1 cellular context compared by ENCODE assay signal in genomic region chr7:44408596-44408995, GRCh38.
TF ChIP-seq lines count a peak whose summit lies in the region.

No MANE protein-coding gene starts in this region.

TF ChIP-seq in H1, 55 proteins besides CTCF, POLR2A, EP300 and RAD21 (continued from another document):
- TF ChIP-seq ATF2 (IDR thresholded peaks at IDR 0.05; ENCODE audit: low read length), result no peak
- TF ChIP-seq MAX (IDR thresholded peaks at IDR 0.05), result no peak
- no peak for TF ChIP-seq POLR2AphosphoS5 (IDR thresholded peaks at IDR 0.05; ENCODE audit: low read depth, low read length)
- TF ChIP-seq RXRA (IDR thresholded peaks at IDR 0.05; ENCODE audit: insufficient read depth, low read depth, low read length), result no peak
- no peak for TF ChIP-seq JUN (IDR thresholded peaks at IDR 0.05; ENCODE audit: low read depth, low read length)
- no peak for TF ChIP-seq RFX5 (IDR thresholded peaks at IDR 0.05; ENCODE audit: borderline replicate concordance, low read depth, low read length)
- no peak for TF ChIP-seq ASH2L (IDR thresholded peaks at IDR 0.05; ENCODE audit: low read length)
- no peak for TF ChIP-seq TBP (IDR thresholded peaks at IDR 0.05; ENCODE audit: low read depth, low read length)
- no peak for TF ChIP-seq KDM5A (IDR thresholded peaks at IDR 0.05; ENCODE audit: low read length)
- no peak for TF ChIP-seq ATF3 (IDR thresholded peaks at IDR 0.05; ENCODE audit: insufficient read depth, low read depth, low read length)
- TF ChIP-seq HDAC6 (IDR thresholded peaks at IDR 0.05; ENCODE audit: low read depth, low read length), result no peak
- TF ChIP-seq SAP30 (IDR thresholded peaks at IDR 0.05; ENCODE audit: insufficient read depth, insufficient replicate concordance, low read length), result no peak
- TF ChIP-seq CTBP2 (IDR thresholded peaks at IDR 0.05; ENCODE audit: borderline replicate concordance, insufficient read depth, insufficient read length, low read length), result no peak
- TF ChIP-seq SUZ12 (IDR thresholded peaks at IDR 0.05; ENCODE audit: low read length), result no peak
- no peak for TF ChIP-seq SIX5 (IDR thresholded peaks at IDR 0.05; ENCODE audit: low read depth, low read length)
- TF ChIP-seq BRCA1 (IDR thresholded peaks at IDR 0.05; ENCODE audit: low read depth, low read length), result no peak
- TF ChIP-seq EGR1 (IDR thresholded peaks at IDR 0.05; ENCODE audit: borderline replicate concordance, low read depth, low read length), result no peak
- no peak for TF ChIP-seq CREB1 (IDR thresholded peaks at IDR 0.05)
- TF ChIP-seq BACH1 (IDR thresholded peaks at IDR 0.05; ENCODE audit: low read length), result no peak
- TF ChIP-seq HDAC2 (IDR thresholded peaks at IDR 0.05; ENCODE audit: borderline replicate concordance in 1 of 2, low read depth in 2 of 2, low read length in 2 of 2), result peak in 1 of 2 experiments; percentile 12; a peak in 1 of 4 replicates
- no peak for TF ChIP-seq CBX5 (IDR thresholded peaks at IDR 0.05; ENCODE audit: low read depth, low read length)
- TF ChIP-seq MAFK (IDR thresholded peaks at IDR 0.05; ENCODE audit: low read depth, low read length), result no peak
- TF ChIP-seq TAF7 (optimal IDR thresholded peaks at IDR 0.05; ENCODE audit: borderline replicate concordance, low read depth, low read length), result no peak
- no peak for TF ChIP-seq BCL11A (IDR thresholded peaks at IDR 0.05; ENCODE audit: low read depth in 2 of 2, low read length in 2 of 2)
- no peak for TF ChIP-seq E2F6 (IDR thresholded peaks at IDR 0.05)
- no peak for TF ChIP-seq RNF2 (IDR thresholded peaks at IDR 0.05; ENCODE audit: borderline replicate concordance, low read depth, low read length, missing control alignments, poor library complexity, severe bottlenecking)
- TF ChIP-seq SP1 (IDR thresholded peaks at IDR 0.05; ENCODE audit: low read depth, low read length), result 0 out of 2 replicates have a peak, but pooled peaks have one; percentile 43
- TF ChIP-seq GABPA (IDR thresholded peaks at IDR 0.05; ENCODE audit: borderline replicate concordance, insufficient read depth, low read length), result no peak
- TF ChIP-seq CBX8 (IDR thresholded peaks at IDR 0.05; ENCODE audit: borderline replicate concordance, low read depth, low read length), result no peak
- no peak for TF ChIP-seq KDM4A (IDR thresholded peaks at IDR 0.05; ENCODE audit: low read depth, low read length, severe bottlenecking)
- TF ChIP-seq CHD7 (IDR thresholded peaks at IDR 0.05; ENCODE audit: insufficient replicate concordance, low read length), result no peak
- no peak for TF ChIP-seq TAF1 (IDR thresholded peaks at IDR 0.05; ENCODE audit: low read depth, low read length)
- TF ChIP-seq SIN3A (conservative IDR thresholded peaks at IDR 0.05 in 1 of 2, IDR thresholded peaks at IDR 0.05 in 1 of 2; ENCODE audit: low read depth in 1 of 2, low read length in 2 of 2), result 0 out of 4 replicates have a peak, but pooled peaks of 1 of the 2 experiments have one; percentile 53
- TF ChIP-seq SP2 (IDR thresholded peaks at IDR 0.05; ENCODE audit: low read length), result no peak
- TF ChIP-seq POU5F1 (IDR thresholded peaks at IDR 0.05; ENCODE audit: low read depth, low read length), result no peak
- TF ChIP-seq NRF1 (IDR thresholded peaks at IDR 0.05; ENCODE audit: low read depth, low read length), result no peak
TF ChIP-seq in H1: peak in this region for 7.
